17 cellular contexts compared by ENCODE assay signal in the genomic region with DNA sequence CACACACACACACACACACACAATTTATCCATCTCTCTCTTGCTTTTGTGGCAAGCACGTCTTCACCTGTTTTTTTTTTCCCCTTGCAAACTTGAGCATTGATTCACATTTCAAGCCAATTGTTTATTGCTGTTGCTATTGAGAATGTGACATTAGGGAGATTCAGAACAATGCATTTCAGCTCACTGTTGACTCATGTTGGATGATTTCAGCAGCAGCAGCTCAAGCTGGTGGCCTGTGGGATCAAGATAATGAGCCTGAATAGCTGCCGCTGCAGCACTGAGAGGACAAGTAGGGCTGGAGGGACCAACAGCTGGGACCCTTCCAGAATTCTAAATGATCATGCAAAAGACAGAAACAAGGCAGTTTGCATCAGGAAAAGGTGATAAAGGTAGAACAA.
DNase-seq lines count a peak whose midpoint lies in the region; ATAC-seq, FAIRE-seq and TF ChIP-seq lines count a peak whose summit lies in the region.
"Had no signal": no experiment of that assay in that cellular context is flagged by ENCODE, and none has a peak within 500 bp of the region (broad histone marks: within the 10 kb centered on the region; RNA-seq: fewer than 3 reads in every experiment).

No MANE protein-coding gene starts in this region.

- ATAC-seq in WTC11 (peak; percentile 21), HG02852 (IDR thresholded peaks at IDR 0.05; ENCODE audit: unreplicated experiment) (no peak)
- ATAC-seq: heart right ventricle, left ventricle myocardium superior, SK-N-SH treated with all-trans-retinoic acid at 6 μM for 48 hours had no signal

- POLR2A ChIA-PET in WTC11 (lab: Charles Lee): no interaction called here

- no peaks in the 10 kb centered on the region; the same call in 1 of the 2 replicates for H3K27me3 Mint-ChIP-seq in WTC11 (ENCODE audit: low read depth)

- H3K27ac Mint-ChIP-seq in WTC11: peak overlapping the region; percentile 9; the same call in 1 of the 2 replicates
- H3K27ac Mint-ChIP-seq: activated T-cell treated with anti-CD3 and anti-CD28 coated beads, Interleukin-2, amount 50 U/mL, for 24 hours; endodermal cell had no signal

- H3K4me1 Mint-ChIP-seq in WTC11: peaks cover 44% of the 10 kb centered on the region

- H3K9me3 Mint-ChIP-seq in WTC11: no peaks in the 10 kb centered on the region
- H3K9me3 Mint-ChIP-seq: activated T-cell treated with anti-CD3 and anti-CD28 coated beads, Interleukin-2, amount 50 U/mL, for 24 hours; endodermal cell; H9 had no signal

- no peaks in the 10 kb centered on the region for H3K36me3 Mint-ChIP-seq in WTC11

- no peak overlapping the region for H3K4me3 Mint-ChIP-seq in WTC11
- H3K4me3 Mint-ChIP-seq: activated T-cell treated with anti-CD3 and anti-CD28 coated beads, Interleukin-2, amount 50 U/mL, for 24 hours; endodermal cell; H9 had no signal

- no peak for TF ChIP-seq CTCF in WTC11 (IDR thresholded peaks at IDR 0.05)

- FAIRE-seq in HTR-8/SVneo (lab: Jason Lieb, UNC): peak; percentile 99

- DNase-seq in Daoy (ENCODE audit: low read depth) (peak; percentile 34), HTR-8/SVneo (ENCODE audit: insufficient read length, low spot score) (no peak), WTC11 (ENCODE audit: low spot score) (no peak), iris pigment epithelial cell (ENCODE audit: low read depth) (peak; percentile 7), NCI-H82 (lab: John Stamatoyannopoulos, UW) (no peak), mesenteric fat pad (ENCODE audit: low spot score) (no peak), hepatic stellate cell (ENCODE audit: low spot score) (no peak)
- DNase-seq: activated CD4-positive, CD25-positive, alpha-beta regulatory T cell treated with anti-CD3 and anti-CD28 coated beads, Interleukin-2, amount 50 U/mL, for 72 hours; activated T-cell treated with anti-CD3 and anti-CD28 coated beads, Interleukin-2, amount 50 U/mL, for 24 hours; C1 segment of cervical spinal cord; endodermal cell; H9; heart right ventricle; left ventricle myocardium superior; MV-4-11 had no signal

- CTCF ChIA-PET in WTC11 (lab: Charles Lee): interaction anchor here (0.7 to 1.6 kb wide), 5 partner anchors 8 to 235 kb away, joined by 3 to 6 read pairs (median 3); no protein-coding TSS in a partner anchor

TF ChIP-seq in WTC11, 78 proteins besides CTCF, POLR2A, EP300 and RAD21 (continues in another document):
- TF ChIP-seq SMAD4 (CRISPR knock-in tag; IDR thresholded peaks at IDR 0.05) (no peak), ZNF232 (CRISPR knock-in tag; IDR thresholded peaks at IDR 0.05) (no peak), GABPB1 (CRISPR knock-in tag; IDR thresholded peaks at IDR 0.05) (no peak), NR3C1 (CRISPR knock-in tag; conservative IDR thresholded peaks at IDR 0.05; ENCODE audit: low read depth) (no peak), ZNF121 (CRISPR knock-in tag; IDR thresholded peaks at IDR 0.05) (no peak), SP1 (CRISPR knock-in tag; conservative IDR thresholded peaks at IDR 0.05) (no peak), JUN (CRISPR knock-in tag; IDR thresholded peaks at IDR 0.05) (no peak), ZNF425 (CRISPR knock-in tag; conservative IDR thresholded peaks at IDR 0.05) (no peak), ZBTB43 (CRISPR knock-in tag; IDR thresholded peaks at IDR 0.05) (no peak), TCF7 (CRISPR knock-in tag; IDR thresholded peaks at IDR 0.05; ENCODE audit: low read depth) (no peak), ZNF671 (CRISPR knock-in tag; IDR thresholded peaks at IDR 0.05) (no peak), ZNF219 (CRISPR knock-in tag; IDR thresholded peaks at IDR 0.05; ENCODE audit: borderline replicate concordance) (no peak), RORB (CRISPR knock-in tag; IDR thresholded peaks at IDR 0.05) (no peak), ZNF532 (CRISPR knock-in tag; IDR thresholded peaks at IDR 0.05; ENCODE audit: borderline replicate concordance) (no peak), ESRRA (CRISPR knock-in tag; IDR thresholded peaks at IDR 0.05; ENCODE audit: borderline replicate concordance) (no peak)
- TF ChIP-seq, protein P1, sequence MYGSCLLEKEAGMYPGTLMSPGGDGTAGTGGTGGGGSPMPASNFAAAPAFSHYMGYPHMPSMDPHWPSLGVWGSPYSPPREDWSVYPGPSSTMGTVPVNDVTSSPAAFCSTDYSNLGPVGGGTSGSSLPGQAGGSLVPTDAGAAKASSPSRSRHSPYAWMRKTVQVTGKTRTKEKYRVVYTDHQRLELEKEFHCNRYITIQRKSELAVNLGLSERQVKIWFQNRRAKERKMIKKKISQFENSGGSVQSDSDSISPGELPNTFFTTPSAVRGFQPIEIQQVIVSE (CRISPR knock-in tag; IDR thresholded peaks at IDR 0.05; ENCODE audit: borderline replicate concordance): no peak
- TF ChIP-seq, protein P2, sequence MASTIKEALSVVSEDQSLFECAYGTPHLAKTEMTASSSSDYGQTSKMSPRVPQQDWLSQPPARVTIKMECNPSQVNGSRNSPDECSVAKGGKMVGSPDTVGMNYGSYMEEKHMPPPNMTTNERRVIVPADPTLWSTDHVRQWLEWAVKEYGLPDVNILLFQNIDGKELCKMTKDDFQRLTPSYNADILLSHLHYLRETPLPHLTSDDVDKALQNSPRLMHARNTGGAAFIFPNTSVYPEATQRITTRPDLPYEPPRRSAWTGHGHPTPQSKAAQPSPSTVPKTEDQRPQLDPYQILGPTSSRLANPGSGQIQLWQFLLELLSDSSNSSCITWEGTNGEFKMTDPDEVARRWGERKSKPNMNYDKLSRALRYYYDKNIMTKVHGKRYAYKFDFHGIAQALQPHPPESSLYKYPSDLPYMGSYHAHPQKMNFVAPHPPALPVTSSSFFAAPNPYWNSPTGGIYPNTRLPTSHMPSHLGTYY (CRISPR knock-in tag; IDR thresholded peaks at IDR 0.05): no peak

Comparison
In these comparisons a context has a peak if more than half of its experiments do, and no peak if none do; other contexts are left out.
1. DNase-seq: peak in Daoy (single experiment) and iris pigment epithelial cell (single experiment); none in HTR-8/SVneo (single experiment), WTC11 (single experiment), NCI-H82 (single experiment), mesenteric fat pad (single experiment) and hepatic stellate cell (single experiment).